Comparison of ENCODE assay signal across 1 cellular context in the genomic region with DNA sequence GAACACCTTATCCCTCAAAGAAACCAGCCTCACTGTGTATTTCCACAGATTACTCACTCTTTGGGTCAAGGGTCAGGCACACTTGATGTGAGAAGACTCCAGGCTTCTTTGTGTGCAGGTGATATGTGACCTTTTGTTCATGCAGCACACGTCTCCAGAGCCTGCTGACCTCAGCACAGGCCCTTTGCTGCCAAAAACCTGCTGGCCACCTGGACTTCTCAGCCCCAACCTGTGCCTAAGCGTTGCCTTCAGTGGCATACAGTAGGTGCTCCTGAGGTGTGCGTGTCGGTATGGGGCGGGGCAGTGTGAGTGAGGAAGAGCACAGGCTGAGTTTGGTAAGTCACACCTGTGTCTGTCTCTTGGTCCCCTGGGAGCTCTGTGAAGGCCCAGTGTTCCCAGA.
TF ChIP-seq lines count a peak whose summit lies in the region.

No MANE protein-coding gene starts in this region.

TF ChIP-seq in GM12878, 131 proteins besides CTCF, POLR2A, EP300 and RAD21 (continued from another document):
- TF ChIP-seq, protein P1, sequence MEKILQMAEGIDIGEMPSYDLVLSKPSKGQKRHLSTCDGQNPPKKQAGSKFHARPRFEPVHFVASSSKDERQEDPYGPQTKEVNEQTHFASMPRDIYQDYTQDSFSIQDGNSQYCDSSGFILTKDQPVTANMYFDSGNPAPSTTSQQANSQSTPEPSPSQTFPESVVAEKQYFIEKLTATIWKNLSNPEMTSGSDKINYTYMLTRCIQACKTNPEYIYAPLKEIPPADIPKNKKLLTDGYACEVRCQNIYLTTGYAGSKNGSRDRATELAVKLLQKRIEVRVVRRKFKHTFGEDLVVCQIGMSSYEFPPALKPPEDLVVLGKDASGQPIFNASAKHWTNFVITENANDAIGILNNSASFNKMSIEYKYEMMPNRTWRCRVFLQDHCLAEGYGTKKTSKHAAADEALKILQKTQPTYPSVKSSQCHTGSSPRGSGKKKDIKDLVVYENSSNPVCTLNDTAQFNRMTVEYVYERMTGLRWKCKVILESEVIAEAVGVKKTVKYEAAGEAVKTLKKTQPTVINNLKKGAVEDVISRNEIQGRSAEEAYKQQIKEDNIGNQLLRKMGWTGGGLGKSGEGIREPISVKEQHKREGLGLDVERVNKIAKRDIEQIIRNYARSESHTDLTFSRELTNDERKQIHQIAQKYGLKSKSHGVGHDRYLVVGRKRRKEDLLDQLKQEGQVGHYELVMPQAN (conservative IDR thresholded peaks at IDR 0.05), result no peak
- TF ChIP-seq ZZZ3 (IDR thresholded peaks at IDR 0.05; ENCODE audit: control insufficient read depth, insufficient read length, low read depth), result no peak
- TF ChIP-seq LARP7 (IDR thresholded peaks at IDR 0.05), result no peak
- TF ChIP-seq, protein P2, sequence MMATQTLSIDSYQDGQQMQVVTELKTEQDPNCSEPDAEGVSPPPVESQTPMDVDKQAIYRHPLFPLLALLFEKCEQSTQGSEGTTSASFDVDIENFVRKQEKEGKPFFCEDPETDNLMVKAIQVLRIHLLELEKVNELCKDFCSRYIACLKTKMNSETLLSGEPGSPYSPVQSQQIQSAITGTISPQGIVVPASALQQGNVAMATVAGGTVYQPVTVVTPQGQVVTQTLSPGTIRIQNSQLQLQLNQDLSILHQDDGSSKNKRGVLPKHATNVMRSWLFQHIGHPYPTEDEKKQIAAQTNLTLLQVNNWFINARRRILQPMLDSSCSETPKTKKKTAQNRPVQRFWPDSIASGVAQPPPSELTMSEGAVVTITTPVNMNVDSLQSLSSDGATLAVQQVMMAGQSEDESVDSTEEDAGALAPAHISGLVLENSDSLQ (IDR thresholded peaks at IDR 0.05), result no peak
- 0 out of 2 replicates have a peak, but pooled peaks have one; percentile 16 for TF ChIP-seq NR2C1 (IDR thresholded peaks at IDR 0.05)
- no peak for TF ChIP-seq RB1 (IDR thresholded peaks at IDR 0.05; ENCODE audit: borderline replicate concordance)
- TF ChIP-seq, protein P3, sequence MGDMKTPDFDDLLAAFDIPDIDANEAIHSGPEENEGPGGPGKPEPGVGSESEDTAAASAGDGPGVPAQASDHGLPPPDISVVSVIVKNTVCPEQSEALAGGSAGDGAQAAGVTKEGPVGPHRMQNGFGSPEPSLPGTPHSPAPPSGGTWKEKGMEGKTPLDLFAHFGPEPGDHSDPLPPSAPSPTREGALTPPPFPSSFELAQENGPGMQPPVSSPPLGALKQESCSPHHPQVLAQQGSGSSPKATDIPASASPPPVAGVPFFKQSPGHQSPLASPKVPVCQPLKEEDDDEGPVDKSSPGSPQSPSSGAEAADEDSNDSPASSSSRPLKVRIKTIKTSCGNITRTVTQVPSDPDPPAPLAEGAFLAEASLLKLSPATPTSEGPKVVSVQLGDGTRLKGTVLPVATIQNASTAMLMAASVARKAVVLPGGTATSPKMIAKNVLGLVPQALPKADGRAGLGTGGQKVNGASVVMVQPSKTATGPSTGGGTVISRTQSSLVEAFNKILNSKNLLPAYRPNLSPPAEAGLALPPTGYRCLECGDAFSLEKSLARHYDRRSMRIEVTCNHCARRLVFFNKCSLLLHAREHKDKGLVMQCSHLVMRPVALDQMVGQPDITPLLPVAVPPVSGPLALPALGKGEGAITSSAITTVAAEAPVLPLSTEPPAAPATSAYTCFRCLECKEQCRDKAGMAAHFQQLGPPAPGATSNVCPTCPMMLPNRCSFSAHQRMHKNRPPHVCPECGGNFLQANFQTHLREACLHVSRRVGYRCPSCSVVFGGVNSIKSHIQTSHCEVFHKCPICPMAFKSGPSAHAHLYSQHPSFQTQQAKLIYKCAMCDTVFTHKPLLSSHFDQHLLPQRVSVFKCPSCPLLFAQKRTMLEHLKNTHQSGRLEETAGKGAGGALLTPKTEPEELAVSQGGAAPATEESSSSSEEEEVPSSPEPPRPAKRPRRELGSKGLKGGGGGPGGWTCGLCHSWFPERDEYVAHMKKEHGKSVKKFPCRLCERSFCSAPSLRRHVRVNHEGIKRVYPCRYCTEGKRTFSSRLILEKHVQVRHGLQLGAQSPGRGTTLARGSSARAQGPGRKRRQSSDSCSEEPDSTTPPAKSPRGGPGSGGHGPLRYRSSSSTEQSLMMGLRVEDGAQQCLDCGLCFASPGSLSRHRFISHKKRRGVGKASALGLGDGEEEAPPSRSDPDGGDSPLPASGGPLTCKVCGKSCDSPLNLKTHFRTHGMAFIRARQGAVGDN (IDR thresholded peaks at IDR 0.05), result no peak
- no peak for TF ChIP-seq CBX5 (IDR thresholded peaks at IDR 0.05; ENCODE audit: low read depth)
TF ChIP-seq in GM12878: peak in this region for 2.
